9 cellular contexts compared by ENCODE assay signal in the genomic region with DNA sequence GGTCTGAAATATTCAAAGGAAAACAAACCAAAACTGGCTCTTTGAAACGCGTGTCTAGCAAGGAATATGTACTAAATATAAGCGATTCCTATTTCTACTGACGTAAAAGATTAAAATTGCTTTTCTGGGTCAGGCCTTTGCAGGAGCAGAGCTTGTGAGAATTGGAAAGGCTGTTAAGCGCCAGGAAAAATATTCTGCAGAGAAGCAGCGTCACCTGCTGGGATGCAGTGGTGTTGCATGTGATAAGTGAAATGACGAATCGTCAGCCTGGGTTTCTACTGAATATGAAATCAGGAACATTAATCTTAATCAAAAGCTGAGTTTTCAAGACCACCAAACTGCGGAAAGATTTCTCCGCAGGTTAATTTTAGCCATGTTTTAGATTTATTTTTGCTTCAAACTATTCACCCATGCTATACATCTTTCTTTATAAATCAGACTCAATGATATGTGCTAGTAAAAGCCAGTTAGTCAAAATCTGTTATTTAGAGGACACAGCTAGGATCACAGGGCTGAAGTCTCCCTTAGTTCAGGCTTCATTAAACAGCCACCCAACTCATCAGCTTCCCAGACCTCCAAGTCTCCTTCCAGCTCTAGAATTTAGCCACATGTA.
DNase-seq lines count a peak whose midpoint lies in the region; ATAC-seq and TF ChIP-seq lines count a peak whose summit lies in the region.
"Had no signal": no experiment of that assay in that cellular context is flagged by ENCODE, and none has a peak within 500 bp of the region (broad histone marks: within the 10 kb centered on the region; RNA-seq: fewer than 3 reads in every experiment).

No MANE protein-coding gene starts in this region.

- peak; percentile 67 for TF ChIP-seq CTCF in activated CD8-positive, alpha-beta T cell treated with anti-CD3 and anti-CD28 coated beads for 36 hours (IDR thresholded peaks at IDR 0.05)
- peak; percentile 99 for TF ChIP-seq CTCF in epithelial cell of esophagus (IDR thresholded peaks at IDR 0.05; ENCODE audit: insufficient read depth, low read depth, low read length, missing control alignments)

- in situ Hi-C loops in G401 (cut with HindIII; ENCODE audit: low sequenced_read_pairs) = no loop called here

- intact Hi-C loops in activated CD8-positive, alpha-beta T cell treated with anti-CD3 and anti-CD28 coated beads for 36 hours (cut with micrococcal nuclease) = no loop called here

- DNase-seq in G401 (ENCODE audit: low spot score) = peak; percentile 71
- DNase-seq in NCI-H526 (lab: John Stamatoyannopoulos, UW) = peak; percentile 27 to 63
- peak; percentile 62 for DNase-seq in activated CD8-positive, alpha-beta T cell treated with anti-CD3 and anti-CD28 coated beads for 36 hours
- peak; percentile 74 for DNase-seq in epithelial cell of esophagus (ENCODE audit: low read depth)
- peak; percentile 66 for DNase-seq in myocyte (ENCODE audit: low read depth)
- DNase-seq in substantia nigra (lab: John Stamatoyannopoulos, UW) = peak in 37 of 49 donors; percentile 3 to 69 (median 34)

- CTCF ChIA-PET in activated CD8-positive, alpha-beta T cell treated with anti-CD3 and anti-CD28 coated beads for 36 hours (lab: Charles Lee) = interaction anchor here (0.7 to 3.6 kb wide), 25 partner anchors 9 to 878 kb away, joined by 3 to 26 read pairs (median 3); no protein-coding TSS in a partner anchor

- H3K27ac Mint-ChIP-seq in activated CD8-positive, alpha-beta T cell treated with anti-CD3 and anti-CD28 coated beads for 36 hours = no peak overlapping the region
- H3K27ac Mint-ChIP-seq: activated naive CD8-positive, alpha-beta T cell had no signal

- no peaks in the 10 kb centered on the region for H3K36me3 Mint-ChIP-seq in activated CD8-positive, alpha-beta T cell treated with anti-CD3 and anti-CD28 coated beads for 36 hours (ENCODE audit: low read depth)

- H3K9me3 Mint-ChIP-seq in activated CD8-positive, alpha-beta T cell treated with anti-CD3 and anti-CD28 coated beads for 36 hours = no peaks in the 10 kb centered on the region

- no peak overlapping the region for H3K4me3 Mint-ChIP-seq in activated CD8-positive, alpha-beta T cell treated with anti-CD3 and anti-CD28 coated beads for 36 hours
- H3K4me3 Mint-ChIP-seq: activated naive CD8-positive, alpha-beta T cell had no signal

- peak overlapping the region; percentile 59 for H3K27ac ChIP-seq in substantia nigra (ENCODE audit: low read depth, low read length, poor library complexity, severe bottlenecking)

- peak; percentile 57 for ATAC-seq in HG02885 (IDR thresholded peaks at IDR 0.05; ENCODE audit: poor library complexity, unreplicated experiment)
- ATAC-seq in activated CD8-positive, alpha-beta T cell treated with anti-CD3 and anti-CD28 coated beads for 36 hours = peak; percentile 42
- ATAC-seq in GM21423 (IDR thresholded peaks at IDR 0.05; ENCODE audit: unreplicated experiment) = no peak

- peaks cover 2% of the 10 kb centered on the region for H3K27me3 Mint-ChIP-seq in activated CD8-positive, alpha-beta T cell treated with anti-CD3 and anti-CD28 coated beads for 36 hours

- POLR2A ChIA-PET in activated CD8-positive, alpha-beta T cell treated with anti-CD3 and anti-CD28 coated beads for 36 hours (lab: Charles Lee) = interaction anchor here (0.6 to 1.0 kb wide), 3 partner anchors 10 to 693 kb away, joined by 3 read pairs; no protein-coding TSS in a partner anchor

- no peak overlapping the region for H3K4me3 ChIP-seq in epithelial cell of esophagus (ENCODE audit: low read length)

- no peaks in the 10 kb centered on the region for H3K4me1 Mint-ChIP-seq in activated CD8-positive, alpha-beta T cell treated with anti-CD3 and anti-CD28 coated beads for 36 hours (ENCODE audit: low read depth)
